1 cellular context compared by ENCODE assay signal in the genomic region with DNA sequence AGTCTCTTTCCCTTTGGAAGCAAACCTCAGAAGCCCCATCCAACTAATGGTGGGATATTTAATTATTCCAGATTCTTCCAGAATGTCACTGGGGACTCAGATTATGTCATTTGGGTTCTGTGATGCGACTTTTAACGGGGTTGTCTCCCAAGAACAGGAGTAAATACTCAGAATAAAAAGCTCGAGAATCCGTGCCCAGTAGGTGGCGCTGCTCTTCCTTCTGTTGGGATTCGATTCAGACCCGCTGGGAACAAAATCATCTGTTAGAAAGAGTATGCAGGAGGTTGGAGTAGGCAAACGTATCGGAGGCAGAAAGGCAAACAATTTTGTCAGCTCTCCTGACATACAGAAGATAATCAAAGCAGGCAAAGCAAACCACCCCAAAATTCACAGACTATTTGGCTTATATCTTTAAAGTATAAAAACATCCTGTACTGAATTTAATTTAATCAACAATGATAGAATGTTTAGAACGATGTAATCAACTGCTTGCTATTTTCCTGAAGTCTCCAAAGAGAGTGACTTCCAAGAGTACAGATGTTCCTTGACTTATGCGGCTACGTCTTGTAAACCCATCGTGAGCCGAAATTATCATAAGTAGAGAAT.
TF ChIP-seq lines count a peak whose summit lies in the region.

No MANE protein-coding gene starts in this region.

TF ChIP-seq in HepG2, 621 proteins besides CTCF, POLR2A, EP300 and RAD21 (continued from another document and continues in another):
- TF ChIP-seq, protein P1, sequence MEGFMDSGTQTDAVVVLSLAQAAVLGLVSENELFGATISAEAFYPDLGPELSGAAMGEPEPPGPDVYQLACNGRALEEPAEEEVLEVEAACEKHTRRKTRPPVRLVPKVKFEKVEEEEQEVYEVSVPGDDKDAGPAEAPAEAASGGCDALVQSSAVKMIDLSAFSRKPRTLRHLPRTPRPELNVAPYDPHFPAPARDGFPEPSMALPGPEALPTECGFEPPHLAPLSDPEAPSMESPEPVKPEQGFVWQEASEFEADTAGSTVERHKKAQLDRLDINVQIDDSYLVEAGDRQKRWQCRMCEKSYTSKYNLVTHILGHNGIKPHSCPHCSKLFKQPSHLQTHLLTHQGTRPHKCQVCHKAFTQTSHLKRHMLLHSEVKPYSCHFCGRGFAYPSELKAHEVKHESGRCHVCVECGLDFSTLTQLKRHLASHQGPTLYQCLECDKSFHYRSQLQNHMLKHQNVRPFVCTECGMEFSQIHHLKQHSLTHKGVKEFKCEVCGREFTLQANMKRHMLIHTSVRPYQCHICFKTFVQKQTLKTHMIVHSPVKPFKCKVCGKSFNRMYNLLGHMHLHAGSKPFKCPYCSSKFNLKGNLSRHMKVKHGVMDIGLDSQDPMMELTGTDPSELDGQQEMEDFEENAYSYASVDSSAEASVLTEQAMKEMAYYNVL (CRISPR knock-in tag; IDR thresholded peaks at IDR 0.05; ENCODE audit: borderline replicate concordance), result no peak; the same call in 1 of the 2 replicates
- TF ChIP-seq CBX5 (CRISPR knock-in tag; IDR thresholded peaks at IDR 0.05; ENCODE audit: borderline replicate concordance), result no peak
- TF ChIP-seq MEIS1 (CRISPR knock-in tag; IDR thresholded peaks at IDR 0.05; ENCODE audit: borderline replicate concordance), result no peak
- TF ChIP-seq ZNF432 (CRISPR knock-in tag; IDR thresholded peaks at IDR 0.05; ENCODE audit: borderline replicate concordance), result no peak
- TF ChIP-seq TFAP4 (IDR thresholded peaks at IDR 0.05; ENCODE audit: borderline replicate concordance, low read depth), result peak; percentile 70; the same call in 1 of the 2 replicates
- no peak for TF ChIP-seq RAD51 (IDR thresholded peaks at IDR 0.05; ENCODE audit: borderline replicate concordance)
- no peak for TF ChIP-seq JUND (CRISPR knock-in tag; IDR thresholded peaks at IDR 0.05)
- no peak for TF ChIP-seq NONO (IDR thresholded peaks at IDR 0.05)
- no peak for TF ChIP-seq NONO (CRISPR knock-in tag; conservative IDR thresholded peaks at IDR 0.05)
- TF ChIP-seq TCF7L2 (IDR thresholded peaks at IDR 0.05; ENCODE audit: low read depth, low read length), result no peak
- no peak for TF ChIP-seq CHD2 (IDR thresholded peaks at IDR 0.05; ENCODE audit: low read depth, low read length)
- no peak for TF ChIP-seq MAFK (conservative IDR thresholded peaks at IDR 0.05 in 1 of 2, IDR thresholded peaks at IDR 0.05 in 1 of 2; ENCODE audit: low read length in 2 of 2)
- TF ChIP-seq TFDP2 (CRISPR knock-in tag; IDR thresholded peaks at IDR 0.05), result no peak
- TF ChIP-seq ZFAT (CRISPR knock-in tag; conservative IDR thresholded peaks at IDR 0.05), result no peak
- no peak for TF ChIP-seq CSRNP2 (CRISPR knock-in tag; conservative IDR thresholded peaks at IDR 0.05; ENCODE audit: low read depth)
- TF ChIP-seq REXO4 (CRISPR knock-in tag; IDR thresholded peaks at IDR 0.05; ENCODE audit: borderline replicate concordance), result no peak
- TF ChIP-seq ERF (CRISPR knock-in tag; IDR thresholded peaks at IDR 0.05), result peak; percentile 63
- TF ChIP-seq, protein P2, sequence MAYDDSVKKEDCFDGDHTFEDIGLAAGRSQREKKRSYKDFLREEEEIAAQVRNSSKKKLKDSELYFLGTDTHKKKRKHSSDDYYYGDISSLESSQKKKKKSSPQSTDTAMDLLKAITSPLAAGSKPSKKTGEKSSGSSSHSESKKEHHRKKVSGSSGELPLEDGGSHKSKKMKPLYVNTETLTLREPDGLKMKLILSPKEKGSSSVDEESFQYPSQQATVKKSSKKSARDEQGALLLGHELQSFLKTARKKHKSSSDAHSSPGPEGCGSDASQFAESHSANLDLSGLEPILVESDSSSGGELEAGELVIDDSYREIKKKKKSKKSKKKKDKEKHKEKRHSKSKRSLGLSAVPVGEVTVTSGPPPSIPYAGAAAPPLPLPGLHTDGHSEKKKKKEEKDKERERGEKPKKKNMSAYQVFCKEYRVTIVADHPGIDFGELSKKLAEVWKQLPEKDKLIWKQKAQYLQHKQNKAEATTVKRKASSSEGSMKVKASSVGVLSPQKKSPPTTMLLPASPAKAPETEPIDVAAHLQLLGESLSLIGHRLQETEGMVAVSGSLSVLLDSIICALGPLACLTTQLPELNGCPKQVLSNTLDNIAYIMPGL (CRISPR knock-in tag; IDR thresholded peaks at IDR 0.05; ENCODE audit: borderline replicate concordance in 1 of 2, low read depth in 1 of 2), result peak in 1 of 2 experiments; percentile 73; a peak in 1 of 4 replicates
- TF ChIP-seq NR2F2 (IDR thresholded peaks at IDR 0.05; ENCODE audit: borderline replicate concordance, low read depth), result no peak
- no peak for TF ChIP-seq ZNF230 (CRISPR knock-in tag; IDR thresholded peaks at IDR 0.05)
- no peak for TF ChIP-seq ZSCAN25 (CRISPR knock-in tag; IDR thresholded peaks at IDR 0.05)
- TF ChIP-seq, protein P3, sequence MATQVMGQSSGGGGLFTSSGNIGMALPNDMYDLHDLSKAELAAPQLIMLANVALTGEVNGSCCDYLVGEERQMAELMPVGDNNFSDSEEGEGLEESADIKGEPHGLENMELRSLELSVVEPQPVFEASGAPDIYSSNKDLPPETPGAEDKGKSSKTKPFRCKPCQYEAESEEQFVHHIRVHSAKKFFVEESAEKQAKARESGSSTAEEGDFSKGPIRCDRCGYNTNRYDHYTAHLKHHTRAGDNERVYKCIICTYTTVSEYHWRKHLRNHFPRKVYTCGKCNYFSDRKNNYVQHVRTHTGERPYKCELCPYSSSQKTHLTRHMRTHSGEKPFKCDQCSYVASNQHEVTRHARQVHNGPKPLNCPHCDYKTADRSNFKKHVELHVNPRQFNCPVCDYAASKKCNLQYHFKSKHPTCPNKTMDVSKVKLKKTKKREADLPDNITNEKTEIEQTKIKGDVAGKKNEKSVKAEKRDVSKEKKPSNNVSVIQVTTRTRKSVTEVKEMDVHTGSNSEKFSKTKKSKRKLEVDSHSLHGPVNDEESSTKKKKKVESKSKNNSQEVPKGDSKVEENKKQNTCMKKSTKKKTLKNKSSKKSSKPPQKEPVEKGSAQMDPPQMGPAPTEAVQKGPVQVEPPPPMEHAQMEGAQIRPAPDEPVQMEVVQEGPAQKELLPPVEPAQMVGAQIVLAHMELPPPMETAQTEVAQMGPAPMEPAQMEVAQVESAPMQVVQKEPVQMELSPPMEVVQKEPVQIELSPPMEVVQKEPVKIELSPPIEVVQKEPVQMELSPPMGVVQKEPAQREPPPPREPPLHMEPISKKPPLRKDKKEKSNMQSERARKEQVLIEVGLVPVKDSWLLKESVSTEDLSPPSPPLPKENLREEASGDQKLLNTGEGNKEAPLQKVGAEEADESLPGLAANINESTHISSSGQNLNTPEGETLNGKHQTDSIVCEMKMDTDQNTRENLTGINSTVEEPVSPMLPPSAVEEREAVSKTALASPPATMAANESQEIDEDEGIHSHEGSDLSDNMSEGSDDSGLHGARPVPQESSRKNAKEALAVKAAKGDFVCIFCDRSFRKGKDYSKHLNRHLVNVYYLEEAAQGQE (IDR thresholded peaks at IDR 0.05; ENCODE audit: borderline replicate concordance in 1 of 2, low read depth in 1 of 2, low read length in 2 of 2), result no peak
- TF ChIP-seq MIER2 (CRISPR knock-in tag; IDR thresholded peaks at IDR 0.05), result no peak
- no peak for TF ChIP-seq HMGXB3 (CRISPR knock-in tag; IDR thresholded peaks at IDR 0.05; ENCODE audit: borderline replicate concordance)
- no peak for TF ChIP-seq LCORL (IDR thresholded peaks at IDR 0.05)
- TF ChIP-seq LCORL (CRISPR knock-in tag; IDR thresholded peaks at IDR 0.05), result 0 out of 2 replicates have a peak, but pooled peaks have one; percentile 35
- peak; percentile 46; the same call in 1 of the 2 replicates for TF ChIP-seq ZBTB25 (CRISPR knock-in tag; IDR thresholded peaks at IDR 0.05)
- TF ChIP-seq STAG1 (CRISPR knock-in tag; IDR thresholded peaks at IDR 0.05), result peak; percentile 84
- peak; percentile 4; the same call in 1 of the 2 replicates for TF ChIP-seq YEATS4 (CRISPR knock-in tag; IDR thresholded peaks at IDR 0.05; ENCODE audit: borderline replicate concordance)
- no peak for TF ChIP-seq ZFX (CRISPR knock-in tag; IDR thresholded peaks at IDR 0.05; ENCODE audit: low read depth)
- peak; percentile 47; the same call in 1 of the 2 replicates for TF ChIP-seq ZNF614 (CRISPR knock-in tag; IDR thresholded peaks at IDR 0.05; ENCODE audit: borderline replicate concordance)
- TF ChIP-seq SUZ12 (IDR thresholded peaks at IDR 0.05; ENCODE audit: low read depth, low read length), result no peak
- no peak for TF ChIP-seq ZNF136 (CRISPR knock-in tag; IDR thresholded peaks at IDR 0.05; ENCODE audit: low read depth)
- no peak for TF ChIP-seq ZNF20 (CRISPR knock-in tag; IDR thresholded peaks at IDR 0.05)
- no peak for TF ChIP-seq ZEB1 (IDR thresholded peaks at IDR 0.05; ENCODE audit: insufficient replicate concordance, low read depth)
- TF ChIP-seq ZNF574 (CRISPR knock-in tag; IDR thresholded peaks at IDR 0.05), result no peak
- TF ChIP-seq ZFY (CRISPR knock-in tag; IDR thresholded peaks at IDR 0.05), result no peak
